In genomic region chr3:123595396-123595795, GRCh38 we compare ENCODE assay signal across 21 cellular contexts.
"Had no signal": no experiment of that assay in that cellular context is flagged by ENCODE, and none has a peak within 500 bp of the region (broad histone marks: within the 10 kb centered on the region; RNA-seq: fewer than 3 reads in every experiment).

No MANE protein-coding gene starts in this region.

- H3K4me3 ChIP-seq: adrenal gland, ascending aorta, dorsolateral prefrontal cortex, esophagus squamous epithelium, gastrocnemius medialis, mucosa of descending colon, thoracic aorta, upper lobe of right lung had no signal

- H3K27ac ChIP-seq: adrenal gland, ascending aorta, brain microvascular endothelial cell, esophagus squamous epithelium, gastrocnemius medialis, thoracic aorta, upper lobe of right lung, WERI-Rb-1 had no signal

- H3K9me3 ChIP-seq: ascending aorta, gastrocnemius medialis, upper lobe of right lung had no signal

- DNase-seq: activated CD4-positive, alpha-beta T cell treated with anti-CD3 and anti-CD28 coated beads, Interleukin-2, amount 50 U/mL, for 1 hour; activated CD4-positive, CD25-positive, alpha-beta regulatory T cell treated with anti-CD3 and anti-CD28 coated beads, Interleukin-2, amount 50 U/mL, for 72 hours; activated T-cell treated with anti-CD3 and anti-CD28 coated beads, Interleukin-2, amount 50 U/mL, for 1 hour; adrenal gland; brain microvascular endothelial cell; central memory CD4-positive, alpha-beta T cell; dorsolateral prefrontal cortex; effector memory CD8-positive, alpha-beta T cell; esophagus squamous epithelium; gastrocnemius medialis; hippocampal formation; mesenchymal stem cell; mucosa of descending colon; stimulated activated CD4-positive, alpha-beta T cell treated with anti-CD3 and anti-CD28 coated beads, Interleukin-2, amount 100 ng/mL, for 48 hours; stimulated activated CD8-positive, alpha-beta memory T cell treated with anti-CD3 and anti-CD28 coated beads, Interleukin-4, amount 100 ng/mL, for 48 hours; stimulated activated naive B cell treated with anti-CD40 and anti-IgM and Interleukin-4, amounts not matched to agents 10 μg/mL and 1 μg/mL and 100 μg/mL, for 72 hours; upper lobe of right lung; WERI-Rb-1 had no signal

- H3K4me1 ChIP-seq: adrenal gland, ascending aorta, esophagus squamous epithelium, gastrocnemius medialis, upper lobe of right lung had no signal

- ATAC-seq: activated T-helper 17 cell treated with anti-CD3 and anti-CD28 coated beads, Interleukin-2, amount 50 U/mL, for 72 hours; effector memory CD8-positive, alpha-beta T cell; gastrocnemius medialis; mucosa of descending colon; stimulated activated naive B cell treated with anti-CD40 and anti-IgM and Interleukin-4, amounts not matched to agents 10 μg/mL and 1 μg/mL and 100 μg/mL, for 72 hours; upper lobe of right lung had no signal

- H3K27me3 ChIP-seq: adrenal gland, ascending aorta, brain microvascular endothelial cell, dorsolateral prefrontal cortex, esophagus squamous epithelium, gastrocnemius medialis, upper lobe of right lung had no signal

- H3K36me3 ChIP-seq: adrenal gland, brain microvascular endothelial cell, gastrocnemius medialis, upper lobe of right lung had no signal
